1 cellular context compared by ENCODE assay signal in genomic region chr2:47070920-47071824, GRCh38.
TF ChIP-seq lines count a peak whose summit lies in the region.

No MANE protein-coding gene starts in this region.

TF ChIP-seq in HepG2, 621 proteins besides CTCF, POLR2A, EP300 and RAD21 (continued from another document and continues in another):
- TF ChIP-seq IRF9 (CRISPR knock-in tag; IDR thresholded peaks at IDR 0.05; ENCODE audit: borderline replicate concordance) (0 out of 2 replicates have a peak, but pooled peaks have one; percentile 46), CAMTA2 (CRISPR knock-in tag; IDR thresholded peaks at IDR 0.05; ENCODE audit: borderline replicate concordance) (no peak), HNRNPL (IDR thresholded peaks at IDR 0.05; ENCODE audit: low read depth, low read length) (peak; percentile 83; the same call in 1 of the 2 replicates), ZNF337 (CRISPR knock-in tag; IDR thresholded peaks at IDR 0.05; ENCODE audit: borderline replicate concordance, low read depth) (no peak), ZXDC (CRISPR knock-in tag; IDR thresholded peaks at IDR 0.05) (no peak), DMTF1 (CRISPR knock-in tag; IDR thresholded peaks at IDR 0.05) (no peak), USF2 (IDR thresholded peaks at IDR 0.05; ENCODE audit: low read depth, low read length) (no peak), USF2 (CRISPR knock-in tag; IDR thresholded peaks at IDR 0.05; ENCODE audit: borderline replicate concordance) (0 out of 2 replicates have a peak, but pooled peaks have one; percentile 40), MYC (CRISPR knock-in tag; IDR thresholded peaks at IDR 0.05; ENCODE audit: borderline replicate concordance) (peak; percentile 65; the same call in 1 of the 2 replicates), ZNF776 (CRISPR knock-in tag; IDR thresholded peaks at IDR 0.05) (peak; percentile 1; the same call in 1 of the 2 replicates), MBNL3 (CRISPR knock-in tag; conservative IDR thresholded peaks at IDR 0.05) (no peak), ZNF350 (CRISPR knock-in tag; IDR thresholded peaks at IDR 0.05; ENCODE audit: borderline replicate concordance, low read depth) (peak; percentile 71), ZNF12 (CRISPR knock-in tag; IDR thresholded peaks at IDR 0.05) (no peak), ZSCAN31 (CRISPR knock-in tag; IDR thresholded peaks at IDR 0.05; ENCODE audit: low read depth) (peak; percentile 68; the same call in 1 of the 2 replicates), SMC3 (IDR thresholded peaks at IDR 0.05; ENCODE audit: low read length) (no peak), RBAK (CRISPR knock-in tag; IDR thresholded peaks at IDR 0.05) (0 out of 2 replicates have a peak, but pooled peaks have one; percentile 48), KDM2A (CRISPR knock-in tag; IDR thresholded peaks at IDR 0.05; ENCODE audit: borderline replicate concordance, low read depth) (peak; percentile 33; the same call in 1 of the 2 replicates), PAXIP1 (CRISPR knock-in tag; conservative IDR thresholded peaks at IDR 0.05) (peak; percentile 93), TAF1 (CRISPR knock-in tag; IDR thresholded peaks at IDR 0.05) (peak; percentile 48; the same call in 1 of the 2 replicates), ZNF354B (CRISPR knock-in tag; IDR thresholded peaks at IDR 0.05) (peak; percentile 52; the same call in 1 of the 2 replicates), MIXL1 (CRISPR knock-in tag; IDR thresholded peaks at IDR 0.05) (no peak; the same call in 1 of the 2 replicates), ATM (IDR thresholded peaks at IDR 0.05; ENCODE audit: borderline replicate concordance) (no peak), ZNF318 (CRISPR knock-in tag; IDR thresholded peaks at IDR 0.05) (no peak; the same call in 1 of the 2 replicates), THRA (CRISPR knock-in tag; IDR thresholded peaks at IDR 0.05; ENCODE audit: borderline replicate concordance) (peak; percentile 94), PHF20 (CRISPR knock-in tag; IDR thresholded peaks at IDR 0.05) (0 out of 2 replicates have a peak, but pooled peaks have one; percentile 33), FUBP1 (CRISPR knock-in tag; IDR thresholded peaks at IDR 0.05; ENCODE audit: borderline replicate concordance) (no peak), SRSF9 (IDR thresholded peaks at IDR 0.05; ENCODE audit: borderline replicate concordance, insufficient read depth, low read depth, low read length, poor library complexity, severe bottlenecking) (no peak), ZNF761 (CRISPR knock-in tag; conservative IDR thresholded peaks at IDR 0.05) (0 out of 2 replicates have a peak, but pooled peaks have one; percentile 25), TBX3 (IDR thresholded peaks at IDR 0.05; ENCODE audit: borderline replicate concordance) (peak; percentile 51; the same call in 1 of the 2 replicates), TCF7L2 (IDR thresholded peaks at IDR 0.05; ENCODE audit: low read depth, low read length) (no peak), MTF1 (CRISPR knock-in tag; IDR thresholded peaks at IDR 0.05) (no peak)
